Comparison of ENCODE assay signal across 24 cellular contexts in genomic region chr4:21992330-21992729, GRCh38. TPM values are rescaled to one million over a fixed set of nuclear protein-coding genes. Genes with fewer than 3 reads are reported as not detected.
A peak's percentile ranks its signal among the peaks of the same experiment; 100 is the strongest.
DNase-seq lines count a peak whose midpoint lies in the region; TF ChIP-seq lines count a peak whose summit lies in the region.
"Had no signal": no experiment of that assay in that cellular context is flagged by ENCODE, and none has a peak within 500 bp of the region (broad histone marks: within the 10 kb centered on the region; RNA-seq: fewer than 3 reads in every experiment).

No MANE protein-coding gene starts in this region.

- H3K9me3 ChIP-seq in MG63 = no peaks in the 10 kb centered on the region
- H3K9me3 ChIP-seq: right atrium auricular region had no signal

- H3K4me1 Mint-ChIP-seq in glutamatergic neuron (ENCODE audit: low read depth, unreplicated experiment) = no peaks in the 10 kb centered on the region

- no peak for TF ChIP-seq CTCF in glutamatergic neuron (IDR thresholded peaks at IDR 0.05; ENCODE audit: partially characterized antibody, unreplicated experiment)

- H3K27me3 ChIP-seq in MG63 = no peaks in the 10 kb centered on the region
- H3K27me3 ChIP-seq: right atrium auricular region had no signal

- H3K27ac Mint-ChIP-seq in glutamatergic neuron (ENCODE audit: unreplicated experiment) = no peak overlapping the region
- H3K27ac Mint-ChIP-seq: activated CD8-positive, alpha-beta T cell treated with anti-CD3 and anti-CD28 coated beads for 36 hours; T-helper 2 cell treated with Interferon-gamma antibody and Interleukin-4, amounts not matched to agents 5 μg/mL and 100 μg/mL, for 36 hours had no signal

- H3K36me3 Mint-ChIP-seq in glutamatergic neuron (ENCODE audit: unreplicated experiment) = peaks cover 10% of the 10 kb centered on the region

- DNase-seq in Ammon's horn (ENCODE audit: low spot score) (peak; percentile 33), MG63 (peak; percentile 1), cerebellum (ENCODE audit: low spot score) (peak; percentile 12), non-pigmented ciliary epithelial cell (ENCODE audit: low read depth) (peak; percentile 31), glutamatergic neuron (no peak), HT-29 (ENCODE audit: low spot score) (no peak)
- DNase-seq in stimulated activated CD4-positive, alpha-beta T cell treated with anti-CD3 and anti-CD28 coated beads, Interleukin-4, amount 100 ng/mL, for 4 hours = no peak
- no peak for DNase-seq in activated effector memory CD4-positive, alpha-beta T cell treated with anti-CD3 and anti-CD28 coated beads, Interleukin-2, amount 50 U/mL, for 16 hours
- DNase-seq: ACHN; activated CD4-positive, CD25-positive, alpha-beta regulatory T cell; activated CD8-positive, alpha-beta T cell treated with anti-CD3 and anti-CD28 coated beads for 36 hours; activated naive CD4-positive, alpha-beta T cell; activated T-cell treated with anti-CD3 and anti-CD28 coated beads, Interleukin-2, amount 50 U/mL, for 1 hour; amygdala; hypothalamus; kidney; NCI-H1092 treated with DMSO at 0.1 percent for 48 hours; nucleus accumbens had no signal

- no peak overlapping the region for H3K4me3 Mint-ChIP-seq in glutamatergic neuron (ENCODE audit: unreplicated experiment)
- H3K4me3 Mint-ChIP-seq: activated CD8-positive, alpha-beta T cell treated with anti-CD3 and anti-CD28 coated beads for 36 hours; T-helper 2 cell treated with Interferon-gamma antibody and Interleukin-4, amounts not matched to agents 5 μg/mL and 100 μg/mL, for 36 hours had no signal

- no peaks in the 10 kb centered on the region for H3K36me3 ChIP-seq in MG63
- H3K36me3 ChIP-seq: right atrium auricular region had no signal

- H3K27me3 Mint-ChIP-seq in glutamatergic neuron (ENCODE audit: unreplicated experiment) = no peaks in the 10 kb centered on the region
- H3K27me3 Mint-ChIP-seq: activated CD8-positive, alpha-beta T cell treated with anti-CD3 and anti-CD28 coated beads for 36 hours had no signal

- peaks cover 1% of the 10 kb centered on the region for H3K9me3 Mint-ChIP-seq in glutamatergic neuron (ENCODE audit: unreplicated experiment)
- H3K9me3 Mint-ChIP-seq: T-helper 2 cell treated with Interferon-gamma antibody and Interleukin-4, amounts not matched to agents 5 μg/mL and 100 μg/mL, for 36 hours had no signal

- no peak overlapping the region for H3K4me3 ChIP-seq in MG63
- H3K4me3 ChIP-seq: lung, right atrium auricular region had no signal

RNA-seq across cellular contexts. Expression of gene KCNIP4, which starts 43.8 kb away (rescaled TPM):
- not detected in 2 replicates for total RNA-seq in MG63 (2014; rRNA removed; shearing (Covaris generic); ENCODE audit: low replicate concordance)
- total RNA-seq in cerebellum (126 TPM), glutamatergic neuron (ENCODE audit: unreplicated experiment) (30.4 TPM)
- not detected in 2 replicates for total RNA-seq in HT-29 (2014; rRNA removed; shearing (Covaris generic))
- total RNA-seq: activated CD8-positive, alpha-beta T cell treated with anti-CD3 and anti-CD28 coated beads for 36 hours; H4; NCI-H460; right atrium auricular region; RPMI7951 had no signal

Comparison
In these comparisons a context has a peak if more than half of its experiments do, and no peak if none do; other contexts are left out.
1. DNase-seq: peak in Ammon's horn (single experiment), MG63 (single experiment), cerebellum (single experiment) and non-pigmented ciliary epithelial cell (single experiment); none in glutamatergic neuron (single experiment), HT-29 (single experiment), stimulated activated CD4-positive, alpha-beta T cell treated with anti-CD3 and anti-CD28 coated beads, Interleukin-4, amount 100 ng/mL, for 4 hours (0 of 2) and activated effector memory CD4-positive, alpha-beta T cell treated with anti-CD3 and anti-CD28 coated beads, Interleukin-2, amount 50 U/mL, for 16 hours (single experiment).
2. RNA of gene KCNIP4, which starts 43.8 kb away (total RNA-seq): 126 TPM in cerebellum (single experiment) and 30.4 TPM in glutamatergic neuron (single experiment); not detected in MG63 and not detected in HT-29; every median in the first group is over 10 times any median in the second.